Comparison of ENCODE assay signal across 15 cellular contexts in genomic region chr1:234885601-234886000, GRCh38.
DNase-seq lines count a peak whose midpoint lies in the region; ATAC-seq and TF ChIP-seq lines count a peak whose summit lies in the region.
"Had no signal": no experiment of that assay in that cellular context is flagged by ENCODE, and none has a peak within 500 bp of the region (broad histone marks: within the 10 kb centered on the region; RNA-seq: fewer than 3 reads in every experiment).

No MANE protein-coding gene starts in this region.

- 37 to 51% methylated on average over 8 of the region's 8 CpGs for whole genome bisulfite sequencing in heart right ventricle, 2 donors
- 27 to 38% (median 32%) methylated on average over 8 of the region's 8 CpGs for WGBS in psoas muscle, 3 donors

- no peaks in the 10 kb centered on the region for H3K27me3 ChIP-seq in heart right ventricle
- H3K27me3 ChIP-seq in psoas muscle (ENCODE audit: insufficient read depth in 3 of 3, low read length in 2 of 3), result no peaks in the 10 kb centered on the region
- H3K27me3 ChIP-seq: foreskin keratinocyte, SJSA1 had no signal

- H3K4me3 ChIP-seq in heart right ventricle (no peak overlapping the region), psoas muscle (no peak overlapping the region)
- H3K4me3 ChIP-seq: SJSA1 had no signal

- H3K4me1 Mint-ChIP-seq in natural killer cell treated with Interleukin-12 subunit alpha and Interleukin-12 subunit beta and Interleukin-15 and Interleukin-18, amount 100 ng/mL, for 72 hours (ENCODE audit: low read depth in 2 of 2), result peaks cover 30 to 49% of the 10 kb centered on the region in 2 donors
- H3K4me1 Mint-ChIP-seq in natural killer cell, result peaks cover 5 to 24% of the 10 kb centered on the region in 2 donors

- no peaks in the 10 kb centered on the region for H3K27me3 Mint-ChIP-seq in natural killer cell treated with Interleukin-12 subunit alpha and Interleukin-12 subunit beta and Interleukin-15 and Interleukin-18, amount 100 ng/mL, for 72 hours
- peaks cover 6 to 7% of the 10 kb centered on the region in 2 donors for H3K27me3 Mint-ChIP-seq in natural killer cell (ENCODE audit: low read depth in 2 of 2)

- no peak overlapping the region for H3K4me3 Mint-ChIP-seq in natural killer cell treated with Interleukin-12 subunit alpha and Interleukin-12 subunit beta and Interleukin-15 and Interleukin-18, amount 100 ng/mL, for 72 hours
- H3K4me3 Mint-ChIP-seq in natural killer cell, result no peak overlapping the region
- H3K4me3 Mint-ChIP-seq: activated CD4-positive, alpha-beta memory T cell treated with anti-CD3 and anti-CD28 coated beads, Interleukin-2, amount 10 ng/mL, durations not matched to agents 7 days and 5 days; immature natural killer cell; mesothelial cell of epicardium had no signal

- peak overlapping the region; percentile 87 to 99 (median 94) for H3K27ac ChIP-seq in heart right ventricle
- peak overlapping the region; percentile 97 for H3K27ac ChIP-seq in psoas muscle
- H3K27ac ChIP-seq: foreskin keratinocyte, SJSA1 had no signal

- TF ChIP-seq CTCF in natural killer cell (IDR thresholded peaks at IDR 0.05), result no peak
- TF ChIP-seq CTCF in heart right ventricle (IDR thresholded peaks at IDR 0.05), result no peak
- no peak for TF ChIP-seq CTCF in psoas muscle (IDR thresholded peaks at IDR 0.05)

- peaks cover 7 to 49% (median 33%) of the 10 kb centered on the region in 9 donors for H3K4me1 ChIP-seq in heart right ventricle
- H3K4me1 ChIP-seq in psoas muscle, result peaks cover 30% of the 10 kb centered on the region
- H3K4me1 ChIP-seq: SJSA1 had no signal

- H3K9me3 ChIP-seq in heart right ventricle (peaks cover 0 to 5% (median 0%) of the 10 kb centered on the region in 11 donors), psoas muscle (no peaks in the 10 kb centered on the region)
- H3K9me3 ChIP-seq: SJSA1 had no signal

- H3K36me3 ChIP-seq in heart right ventricle (no peaks in the 10 kb centered on the region), psoas muscle (ENCODE audit: insufficient read depth in 1 of 2, low read depth in 1 of 2) (no peaks in the 10 kb centered on the region)
- H3K36me3 ChIP-seq: SJSA1 had no signal

- H3K36me3 Mint-ChIP-seq in natural killer cell treated with Interleukin-12 subunit alpha and Interleukin-12 subunit beta and Interleukin-15 and Interleukin-18, amount 100 ng/mL, for 72 hours, result no peaks in the 10 kb centered on the region
- no peaks in the 10 kb centered on the region for H3K36me3 Mint-ChIP-seq in natural killer cell
- H3K36me3 Mint-ChIP-seq: immature natural killer cell, mesothelial cell of epicardium had no signal

- H3K27ac Mint-ChIP-seq in natural killer cell treated with Interleukin-12 subunit alpha and Interleukin-12 subunit beta and Interleukin-15 and Interleukin-18, amount 100 ng/mL, for 72 hours, result peak overlapping the region in 1 of 2 donors; percentile 56
- H3K27ac Mint-ChIP-seq in natural killer cell, result no peak overlapping the region
- H3K27ac Mint-ChIP-seq: activated CD4-positive, alpha-beta memory T cell treated with anti-CD3 and anti-CD28 coated beads, Interleukin-2, amount 10 ng/mL, durations not matched to agents 7 days and 5 days; immature natural killer cell; mesothelial cell of epicardium had no signal

- peak; percentile 47 for DNase-seq in natural killer cell treated with Interleukin-12 subunit alpha and Interleukin-12 subunit beta and Interleukin-15 and Interleukin-18, amount 100 ng/mL, for 72 hours (ENCODE audit: low spot score)
- DNase-seq in natural killer cell, result no peak
- peak in 1 of 2 donors; percentile 48 for DNase-seq in heart right ventricle
- DNase-seq in psoas muscle, result peak; percentile 64 to 86
- DNase-seq in NCI-H526 (lab: John Stamatoyannopoulos, UW), result no peak
- DNase-seq in DMS53 treated with DMSO at 0.1 percent for 48 hours (lab: John Stamatoyannopoulos, UW; ENCODE audit: unreplicated experiment), result no peak
- no peak for DNase-seq in middle frontal gyrus (ENCODE audit: extremely low spot score, low spot score)
- DNase-seq: activated CD4-positive, alpha-beta memory T cell treated with anti-CD3 and anti-CD28 coated beads, Interleukin-2, amount 10 ng/mL, durations not matched to agents 7 days and 5 days; foreskin keratinocyte; GF-D8; immature natural killer cell; NCI-H2029 treated with DMSO at 0.1 percent for 48 hours had no signal

- H3K9me3 Mint-ChIP-seq in natural killer cell treated with Interleukin-12 subunit alpha and Interleukin-12 subunit beta and Interleukin-15 and Interleukin-18, amount 100 ng/mL, for 72 hours, result peaks cover 4% of the 10 kb centered on the region
- peaks cover 0 to 2% of the 10 kb centered on the region in 2 donors for H3K9me3 Mint-ChIP-seq in natural killer cell
- H3K9me3 Mint-ChIP-seq: activated CD4-positive, alpha-beta memory T cell treated with anti-CD3 and anti-CD28 coated beads, Interleukin-2, amount 10 ng/mL, durations not matched to agents 7 days and 5 days; immature natural killer cell had no signal

- no peak for ATAC-seq in natural killer cell treated with Interleukin-12 subunit alpha and Interleukin-12 subunit beta and Interleukin-15 and Interleukin-18, amount 100 ng/mL, for 72 hours
- ATAC-seq in natural killer cell (no peak), heart right ventricle (peak; percentile 56 to 78 (median 64)), psoas muscle (peak; percentile 80 to 86 (median 83)), GM21619 (IDR thresholded peaks at IDR 0.05; ENCODE audit: unreplicated experiment) (no peak)

- intact Hi-C loops in natural killer cell (cut with micrococcal nuclease) (no loop called here), heart right ventricle (cut with DNase I) (loop anchor here in 4 of 10 donors (5.0 to 10.0 kb wide), 7 partner anchors 112 to 353 kb away; no protein-coding TSS in a partner anchor), psoas muscle (cut with DNase I) (loop anchor here (5.0 kb wide), 3 partner anchors 87 to 273 kb away; partner anchors contain the start of gene IRF2BP2 (in 1 of the 2))

Comparison
In these comparisons a context has a peak if more than half of its experiments do, and no peak if none do; other contexts are left out.
1. DNase-seq: peak in natural killer cell treated with Interleukin-12 subunit alpha and Interleukin-12 subunit beta and Interleukin-15 and Interleukin-18, amount 100 ng/mL, for 72 hours (single experiment) and psoas muscle (2 of 2); none in natural killer cell (single experiment), NCI-H526 (0 of 2), DMS53 treated with DMSO at 0.1 percent for 48 hours (single experiment) and middle frontal gyrus (single experiment).
2. ATAC-seq: peak in heart right ventricle (8 of 8) and psoas muscle (4 of 4); none in natural killer cell treated with Interleukin-12 subunit alpha and Interleukin-12 subunit beta and Interleukin-15 and Interleukin-18, amount 100 ng/mL, for 72 hours (0 of 2), natural killer cell (0 of 3) and GM21619 (single experiment).